In the genomic region with DNA sequence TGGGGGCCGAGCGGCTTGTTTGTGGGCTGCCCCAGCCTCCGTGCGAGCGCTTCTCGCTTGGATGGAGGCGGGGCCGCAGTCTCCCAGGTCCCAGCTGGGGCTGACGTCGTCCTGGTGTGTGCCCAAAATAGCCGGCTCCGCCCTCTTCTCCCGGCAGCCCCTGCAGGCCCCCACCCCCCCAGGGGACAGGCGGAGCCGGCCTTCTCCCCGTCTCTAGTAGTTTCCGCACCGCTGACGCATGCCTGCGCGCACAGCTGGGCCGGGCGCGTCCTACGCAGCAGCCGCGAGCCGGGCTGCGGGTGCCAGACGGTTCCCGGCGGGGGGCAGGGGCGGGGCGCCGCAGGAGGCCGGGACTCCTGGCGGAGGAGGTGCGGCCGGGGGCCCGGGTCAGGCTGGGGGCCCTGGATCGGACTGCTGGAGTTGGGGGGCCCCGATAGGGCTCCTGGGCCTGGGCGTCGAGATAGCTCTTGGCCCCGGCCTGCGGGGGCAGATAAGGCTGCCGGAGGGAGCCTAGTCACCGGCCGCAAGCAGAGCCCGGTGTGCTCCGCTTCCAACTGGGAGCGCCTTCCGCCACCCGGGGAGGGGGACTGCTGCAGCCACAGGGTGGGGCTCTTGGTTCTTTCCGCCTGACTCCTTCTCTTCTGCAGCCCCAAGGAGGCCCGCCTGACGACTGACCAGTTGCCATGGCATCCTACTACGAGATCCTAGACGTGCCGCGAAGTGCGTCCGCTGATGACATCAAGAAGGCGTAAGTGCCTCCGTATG, we compare ENCODE assay signal across 1 cellular context.
TF ChIP-seq lines count a peak whose summit lies in the region.

A gene (plus strand): TSS at position 216 of the 765 bp plus-strand sequence. CDS start 468 bp downstream, at position 684.

TF ChIP-seq in HepG2, 621 proteins besides CTCF, POLR2A, EP300 and RAD21 (continued from another document and continues in another):
- TF ChIP-seq SSRP1 (CRISPR knock-in tag; IDR thresholded peaks at IDR 0.05) (no peak), TAF15 (IDR thresholded peaks at IDR 0.05; ENCODE audit: low read depth, low read length, poor library complexity, severe bottlenecking) (no peak), GABPA (IDR thresholded peaks at IDR 0.05; ENCODE audit: low read depth, low read length) (no peak), GABPA (CRISPR knock-in tag; IDR thresholded peaks at IDR 0.05; ENCODE audit: low read depth) (peak; percentile 56; the same call in 1 of the 2 replicates), ONECUT2 (CRISPR knock-in tag; IDR thresholded peaks at IDR 0.05) (no peak), NFE2L2 (IDR thresholded peaks at IDR 0.05; ENCODE audit: low read length) (no peak), ZNF703 (CRISPR knock-in tag; IDR thresholded peaks at IDR 0.05; ENCODE audit: borderline replicate concordance) (0 out of 2 replicates have a peak, but pooled peaks have one; percentile 35), ZMYM4 (CRISPR knock-in tag; IDR thresholded peaks at IDR 0.05) (peak; percentile 78), ZNF10 (CRISPR knock-in tag; IDR thresholded peaks at IDR 0.05; ENCODE audit: borderline replicate concordance, low read depth) (no peak), BHLHE40 (IDR thresholded peaks at IDR 0.05; ENCODE audit: low read length) (no peak), ATRX (CRISPR knock-in tag; IDR thresholded peaks at IDR 0.05; ENCODE audit: borderline replicate concordance) (no peak), ZNF20 (CRISPR knock-in tag; IDR thresholded peaks at IDR 0.05) (no peak), JDP2 (CRISPR knock-in tag; IDR thresholded peaks at IDR 0.05; ENCODE audit: borderline replicate concordance) (no peak; the same call in 1 of the 2 replicates), ZNF329 (CRISPR knock-in tag; IDR thresholded peaks at IDR 0.05; ENCODE audit: low read depth) (peak; percentile 51; the same call in 1 of the 2 replicates), NFIC (IDR thresholded peaks at IDR 0.05; ENCODE audit: low read length) (no peak), HDAC2 (CRISPR knock-in tag; IDR thresholded peaks at IDR 0.05) (peak; percentile 75), ZFX (CRISPR knock-in tag; IDR thresholded peaks at IDR 0.05; ENCODE audit: low read depth) (peak; percentile 98), CENPT (CRISPR knock-in tag; IDR thresholded peaks at IDR 0.05; ENCODE audit: low read depth) (no peak), ZNF562 (CRISPR knock-in tag; IDR thresholded peaks at IDR 0.05; ENCODE audit: borderline replicate concordance) (no peak), RXRB (CRISPR knock-in tag; IDR thresholded peaks at IDR 0.05; ENCODE audit: borderline replicate concordance) (peak; percentile 53; the same call in 1 of the 2 replicates), ZNF841 (CRISPR knock-in tag; IDR thresholded peaks at IDR 0.05; ENCODE audit: borderline replicate concordance) (no peak), ZFP36L1 (CRISPR knock-in tag; IDR thresholded peaks at IDR 0.05) (no peak; the same call in 1 of the 2 replicates), ZNF160 (CRISPR knock-in tag; IDR thresholded peaks at IDR 0.05) (peak; percentile 61; the same call in 1 of the 2 replicates), KAT2B (IDR thresholded peaks at IDR 0.05; ENCODE audit: borderline replicate concordance, low read depth, low read length) (no peak), CHD2 (IDR thresholded peaks at IDR 0.05; ENCODE audit: low read depth, low read length) (no peak), KDM2A (CRISPR knock-in tag; IDR thresholded peaks at IDR 0.05; ENCODE audit: borderline replicate concordance, low read depth) (peak; percentile 84; the same call in 1 of the 2 replicates), ZNF713 (CRISPR knock-in tag; IDR thresholded peaks at IDR 0.05) (no peak), CREB1 (IDR thresholded peaks at IDR 0.05) (peak; percentile 80), CREB1 (CRISPR knock-in tag; IDR thresholded peaks at IDR 0.05) (peak; percentile 60; the same call in 1 of the 2 replicates), ZKSCAN8 (CRISPR knock-in tag; IDR thresholded peaks at IDR 0.05; ENCODE audit: borderline replicate concordance) (no peak; the same call in 1 of the 2 replicates)
- TF ChIP-seq, protein P1, sequence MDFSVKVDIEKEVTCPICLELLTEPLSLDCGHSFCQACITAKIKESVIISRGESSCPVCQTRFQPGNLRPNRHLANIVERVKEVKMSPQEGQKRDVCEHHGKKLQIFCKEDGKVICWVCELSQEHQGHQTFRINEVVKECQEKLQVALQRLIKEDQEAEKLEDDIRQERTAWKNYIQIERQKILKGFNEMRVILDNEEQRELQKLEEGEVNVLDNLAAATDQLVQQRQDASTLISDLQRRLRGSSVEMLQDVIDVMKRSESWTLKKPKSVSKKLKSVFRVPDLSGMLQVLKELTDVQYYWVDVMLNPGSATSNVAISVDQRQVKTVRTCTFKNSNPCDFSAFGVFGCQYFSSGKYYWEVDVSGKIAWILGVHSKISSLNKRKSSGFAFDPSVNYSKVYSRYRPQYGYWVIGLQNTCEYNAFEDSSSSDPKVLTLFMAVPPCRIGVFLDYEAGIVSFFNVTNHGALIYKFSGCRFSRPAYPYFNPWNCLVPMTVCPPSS (IDR thresholded peaks at IDR 0.05), result no peak
- TF ChIP-seq, protein P2, sequence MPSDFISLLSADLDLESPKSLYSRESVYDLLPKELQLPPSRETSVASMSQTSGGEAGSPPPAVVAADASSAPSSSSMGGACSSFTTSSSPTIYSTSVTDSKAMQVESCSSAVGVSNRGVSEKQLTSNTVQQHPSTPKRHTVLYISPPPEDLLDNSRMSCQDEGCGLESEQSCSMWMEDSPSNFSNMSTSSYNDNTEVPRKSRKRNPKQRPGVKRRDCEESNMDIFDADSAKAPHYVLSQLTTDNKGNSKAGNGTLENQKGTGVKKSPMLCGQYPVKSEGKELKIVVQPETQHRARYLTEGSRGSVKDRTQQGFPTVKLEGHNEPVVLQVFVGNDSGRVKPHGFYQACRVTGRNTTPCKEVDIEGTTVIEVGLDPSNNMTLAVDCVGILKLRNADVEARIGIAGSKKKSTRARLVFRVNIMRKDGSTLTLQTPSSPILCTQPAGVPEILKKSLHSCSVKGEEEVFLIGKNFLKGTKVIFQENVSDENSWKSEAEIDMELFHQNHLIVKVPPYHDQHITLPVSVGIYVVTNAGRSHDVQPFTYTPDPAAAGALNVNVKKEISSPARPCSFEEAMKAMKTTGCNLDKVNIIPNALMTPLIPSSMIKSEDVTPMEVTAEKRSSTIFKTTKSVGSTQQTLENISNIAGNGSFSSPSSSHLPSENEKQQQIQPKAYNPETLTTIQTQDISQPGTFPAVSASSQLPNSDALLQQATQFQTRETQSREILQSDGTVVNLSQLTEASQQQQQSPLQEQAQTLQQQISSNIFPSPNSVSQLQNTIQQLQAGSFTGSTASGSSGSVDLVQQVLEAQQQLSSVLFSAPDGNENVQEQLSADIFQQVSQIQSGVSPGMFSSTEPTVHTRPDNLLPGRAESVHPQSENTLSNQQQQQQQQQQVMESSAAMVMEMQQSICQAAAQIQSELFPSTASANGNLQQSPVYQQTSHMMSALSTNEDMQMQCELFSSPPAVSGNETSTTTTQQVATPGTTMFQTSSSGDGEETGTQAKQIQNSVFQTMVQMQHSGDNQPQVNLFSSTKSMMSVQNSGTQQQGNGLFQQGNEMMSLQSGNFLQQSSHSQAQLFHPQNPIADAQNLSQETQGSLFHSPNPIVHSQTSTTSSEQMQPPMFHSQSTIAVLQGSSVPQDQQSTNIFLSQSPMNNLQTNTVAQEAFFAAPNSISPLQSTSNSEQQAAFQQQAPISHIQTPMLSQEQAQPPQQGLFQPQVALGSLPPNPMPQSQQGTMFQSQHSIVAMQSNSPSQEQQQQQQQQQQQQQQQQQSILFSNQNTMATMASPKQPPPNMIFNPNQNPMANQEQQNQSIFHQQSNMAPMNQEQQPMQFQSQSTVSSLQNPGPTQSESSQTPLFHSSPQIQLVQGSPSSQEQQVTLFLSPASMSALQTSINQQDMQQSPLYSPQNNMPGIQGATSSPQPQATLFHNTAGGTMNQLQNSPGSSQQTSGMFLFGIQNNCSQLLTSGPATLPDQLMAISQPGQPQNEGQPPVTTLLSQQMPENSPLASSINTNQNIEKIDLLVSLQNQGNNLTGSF (CRISPR knock-in tag; IDR thresholded peaks at IDR 0.05), result peak; percentile 71; the same call in 1 of the 2 replicates
- TF ChIP-seq, protein P3, sequence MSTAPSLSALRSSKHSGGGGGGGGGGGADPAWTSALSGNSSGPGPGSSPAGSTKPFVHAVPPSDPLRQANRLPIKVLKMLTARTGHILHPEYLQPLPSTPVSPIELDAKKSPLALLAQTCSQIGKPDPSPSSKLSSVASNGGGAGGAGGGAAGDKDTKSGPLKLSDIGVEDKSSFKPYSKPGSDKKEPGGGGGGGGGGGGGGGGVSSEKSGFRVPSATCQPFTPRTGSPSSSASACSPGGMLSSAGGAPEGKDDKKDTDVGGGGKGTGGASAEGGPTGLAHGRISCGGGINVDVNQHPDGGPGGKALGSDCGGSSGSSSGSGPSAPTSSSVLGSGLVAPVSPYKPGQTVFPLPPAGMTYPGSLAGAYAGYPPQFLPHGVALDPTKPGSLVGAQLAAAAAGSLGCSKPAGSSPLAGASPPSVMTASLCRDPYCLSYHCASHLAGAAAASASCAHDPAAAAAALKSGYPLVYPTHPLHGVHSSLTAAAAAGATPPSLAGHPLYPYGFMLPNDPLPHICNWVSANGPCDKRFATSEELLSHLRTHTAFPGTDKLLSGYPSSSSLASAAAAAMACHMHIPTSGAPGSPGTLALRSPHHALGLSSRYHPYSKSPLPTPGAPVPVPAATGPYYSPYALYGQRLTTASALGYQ (CRISPR knock-in tag; IDR thresholded peaks at IDR 0.05), result peak; percentile 65; the same call in 1 of the 2 replicates
- TF ChIP-seq, protein P4, sequence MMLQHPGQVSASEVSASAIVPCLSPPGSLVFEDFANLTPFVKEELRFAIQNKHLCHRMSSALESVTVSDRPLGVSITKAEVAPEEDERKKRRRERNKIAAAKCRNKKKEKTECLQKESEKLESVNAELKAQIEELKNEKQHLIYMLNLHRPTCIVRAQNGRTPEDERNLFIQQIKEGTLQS (CRISPR knock-in tag; IDR thresholded peaks at IDR 0.05), result peak; percentile 77
- TF ChIP-seq, protein P5, sequence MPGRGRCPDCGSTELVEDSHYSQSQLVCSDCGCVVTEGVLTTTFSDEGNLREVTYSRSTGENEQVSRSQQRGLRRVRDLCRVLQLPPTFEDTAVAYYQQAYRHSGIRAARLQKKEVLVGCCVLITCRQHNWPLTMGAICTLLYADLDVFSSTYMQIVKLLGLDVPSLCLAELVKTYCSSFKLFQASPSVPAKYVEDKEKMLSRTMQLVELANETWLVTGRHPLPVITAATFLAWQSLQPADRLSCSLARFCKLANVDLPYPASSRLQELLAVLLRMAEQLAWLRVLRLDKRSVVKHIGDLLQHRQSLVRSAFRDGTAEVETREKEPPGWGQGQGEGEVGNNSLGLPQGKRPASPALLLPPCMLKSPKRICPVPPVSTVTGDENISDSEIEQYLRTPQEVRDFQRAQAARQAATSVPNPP (CRISPR knock-in tag; IDR thresholded peaks at IDR 0.05), result no peak
- TF ChIP-seq, protein P6, sequence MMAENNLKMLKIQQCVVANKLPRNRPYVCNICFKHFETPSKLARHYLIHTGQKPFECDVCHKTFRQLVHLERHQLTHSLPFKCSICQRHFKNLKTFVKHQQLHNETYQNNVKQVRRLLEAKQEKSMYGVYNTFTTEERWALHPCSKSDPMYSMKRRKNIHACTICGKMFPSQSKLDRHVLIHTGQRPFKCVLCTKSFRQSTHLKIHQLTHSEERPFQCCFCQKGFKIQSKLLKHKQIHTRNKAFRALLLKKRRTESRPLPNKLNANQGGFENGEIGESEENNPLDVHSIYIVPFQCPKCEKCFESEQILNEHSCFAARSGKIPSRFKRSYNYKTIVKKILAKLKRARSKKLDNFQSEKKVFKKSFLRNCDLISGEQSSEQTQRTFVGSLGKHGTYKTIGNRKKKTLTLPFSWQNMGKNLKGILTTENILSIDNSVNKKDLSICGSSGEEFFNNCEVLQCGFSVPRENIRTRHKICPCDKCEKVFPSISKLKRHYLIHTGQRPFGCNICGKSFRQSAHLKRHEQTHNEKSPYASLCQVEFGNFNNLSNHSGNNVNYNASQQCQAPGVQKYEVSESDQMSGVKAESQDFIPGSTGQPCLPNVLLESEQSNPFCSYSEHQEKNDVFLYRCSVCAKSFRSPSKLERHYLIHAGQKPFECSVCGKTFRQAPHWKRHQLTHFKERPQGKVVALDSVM (CRISPR knock-in tag; IDR thresholded peaks at IDR 0.05), result peak; percentile 50; the same call in 1 of the 2 replicates
- TF ChIP-seq, protein P7, sequence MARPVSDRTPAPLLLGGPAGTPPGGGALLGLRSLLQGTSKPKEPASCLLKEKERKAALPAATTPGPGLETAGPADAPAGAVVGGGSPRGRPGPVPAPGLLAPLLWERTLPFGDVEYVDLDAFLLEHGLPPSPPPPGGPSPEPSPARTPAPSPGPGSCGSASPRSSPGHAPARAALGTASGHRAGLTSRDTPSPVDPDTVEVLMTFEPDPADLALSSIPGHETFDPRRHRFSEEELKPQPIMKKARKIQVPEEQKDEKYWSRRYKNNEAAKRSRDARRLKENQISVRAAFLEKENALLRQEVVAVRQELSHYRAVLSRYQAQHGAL (CRISPR knock-in tag; IDR thresholded peaks at IDR 0.05; ENCODE audit: not compliant biosample characterization), result no peak
- TF ChIP-seq, protein P8, sequence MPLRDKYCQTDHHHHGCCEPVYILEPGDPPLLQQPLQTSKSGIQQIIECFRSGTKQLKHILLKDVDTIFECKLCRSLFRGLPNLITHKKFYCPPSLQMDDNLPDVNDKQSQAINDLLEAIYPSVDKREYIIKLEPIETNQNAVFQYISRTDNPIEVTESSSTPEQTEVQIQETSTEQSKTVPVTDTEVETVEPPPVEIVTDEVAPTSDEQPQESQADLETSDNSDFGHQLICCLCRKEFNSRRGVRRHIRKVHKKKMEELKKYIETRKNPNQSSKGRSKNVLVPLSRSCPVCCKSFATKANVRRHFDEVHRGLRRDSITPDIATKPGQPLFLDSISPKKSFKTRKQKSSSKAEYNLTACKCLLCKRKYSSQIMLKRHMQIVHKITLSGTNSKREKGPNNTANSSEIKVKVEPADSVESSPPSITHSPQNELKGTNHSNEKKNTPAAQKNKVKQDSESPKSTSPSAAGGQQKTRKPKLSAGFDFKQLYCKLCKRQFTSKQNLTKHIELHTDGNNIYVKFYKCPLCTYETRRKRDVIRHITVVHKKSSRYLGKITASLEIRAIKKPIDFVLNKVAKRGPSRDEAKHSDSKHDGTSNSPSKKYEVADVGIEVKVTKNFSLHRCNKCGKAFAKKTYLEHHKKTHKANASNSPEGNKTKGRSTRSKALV (CRISPR knock-in tag; IDR thresholded peaks at IDR 0.05), result peak; percentile 82
- TF ChIP-seq, protein P9, sequence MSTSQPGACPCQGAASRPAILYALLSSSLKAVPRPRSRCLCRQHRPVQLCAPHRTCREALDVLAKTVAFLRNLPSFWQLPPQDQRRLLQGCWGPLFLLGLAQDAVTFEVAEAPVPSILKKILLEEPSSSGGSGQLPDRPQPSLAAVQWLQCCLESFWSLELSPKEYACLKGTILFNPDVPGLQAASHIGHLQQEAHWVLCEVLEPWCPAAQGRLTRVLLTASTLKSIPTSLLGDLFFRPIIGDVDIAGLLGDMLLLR (CRISPR knock-in tag; IDR thresholded peaks at IDR 0.05), result peak; percentile 55; the same call in 1 of the 2 replicates
- TF ChIP-seq, protein P10, sequence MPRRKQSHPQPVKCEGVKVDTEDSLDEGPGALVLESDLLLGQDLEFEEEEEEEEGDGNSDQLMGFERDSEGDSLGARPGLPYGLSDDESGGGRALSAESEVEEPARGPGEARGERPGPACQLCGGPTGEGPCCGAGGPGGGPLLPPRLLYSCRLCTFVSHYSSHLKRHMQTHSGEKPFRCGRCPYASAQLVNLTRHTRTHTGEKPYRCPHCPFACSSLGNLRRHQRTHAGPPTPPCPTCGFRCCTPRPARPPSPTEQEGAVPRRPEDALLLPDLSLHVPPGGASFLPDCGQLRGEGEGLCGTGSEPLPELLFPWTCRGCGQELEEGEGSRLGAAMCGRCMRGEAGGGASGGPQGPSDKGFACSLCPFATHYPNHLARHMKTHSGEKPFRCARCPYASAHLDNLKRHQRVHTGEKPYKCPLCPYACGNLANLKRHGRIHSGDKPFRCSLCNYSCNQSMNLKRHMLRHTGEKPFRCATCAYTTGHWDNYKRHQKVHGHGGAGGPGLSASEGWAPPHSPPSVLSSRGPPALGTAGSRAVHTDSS (CRISPR knock-in tag; conservative IDR thresholded peaks at IDR 0.05), result no peak
